Comparison of ENCODE assay signal across 9 cellular contexts in the genomic region with DNA sequence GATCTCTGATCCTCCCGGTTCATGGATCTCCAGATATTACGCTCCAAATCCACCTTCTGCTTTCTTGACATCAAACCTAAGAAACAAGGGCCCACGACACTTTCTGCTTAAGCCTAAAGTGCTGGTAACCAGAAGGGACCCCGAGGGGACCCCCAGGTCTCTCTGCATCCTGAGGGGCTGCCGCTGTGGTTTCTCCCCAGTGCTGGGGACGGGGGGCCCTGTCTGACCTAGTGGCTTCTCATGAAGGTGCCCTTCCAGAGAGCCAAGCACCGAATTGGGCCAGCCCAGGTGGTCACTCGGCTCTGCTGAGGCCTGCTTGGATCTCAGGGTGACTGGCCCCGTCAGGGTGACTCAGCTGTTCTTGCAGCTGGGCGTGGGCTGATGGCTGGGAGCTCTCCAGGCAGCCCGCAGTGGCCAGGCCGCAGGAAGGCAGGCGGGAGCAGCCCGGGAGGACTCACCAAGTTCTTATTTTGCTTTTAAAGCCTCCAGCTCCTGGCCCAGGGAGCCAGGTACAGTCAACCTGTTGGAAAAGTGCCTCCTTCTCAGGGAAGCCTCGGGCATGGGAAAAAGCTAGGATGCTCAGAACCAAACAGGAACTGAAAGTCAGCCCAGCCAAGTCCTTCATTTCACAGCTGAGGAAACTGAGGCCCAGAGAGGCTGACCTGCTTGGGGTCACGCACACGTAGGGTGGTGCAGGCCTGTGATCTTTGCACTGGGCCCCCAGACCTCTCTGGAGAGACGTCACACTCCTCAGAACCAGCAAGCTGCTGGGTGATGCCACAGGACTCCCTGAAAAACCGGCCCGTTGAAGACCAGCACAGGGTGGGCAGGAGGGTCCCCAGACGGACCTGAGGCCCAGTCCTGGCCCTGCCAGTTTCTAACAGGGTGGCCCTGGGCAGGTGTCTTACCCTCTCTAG. TPM values are rescaled to one million over a fixed set of nuclear protein-coding genes. Genes with fewer than 3 reads are reported as not detected.
DNase-seq lines count a peak whose midpoint lies in the region; ATAC-seq and TF ChIP-seq lines count a peak whose summit lies in the region.
"Had no signal": no experiment of that assay in that cellular context is flagged by ENCODE, and none has a peak within 500 bp of the region (broad histone marks: within the 10 kb centered on the region; RNA-seq: fewer than 3 reads in every experiment).

No MANE protein-coding gene starts in this region.

- ATAC-seq in left colon = peak; percentile 86
- no peak for ATAC-seq in GM18868 (IDR thresholded peaks at IDR 0.05; ENCODE audit: unreplicated experiment)

- TF ChIP-seq POLR2A in breast epithelium (IDR thresholded peaks at IDR 0.05) = no peak
- TF ChIP-seq POLR2A in transverse colon (IDR thresholded peaks at IDR 0.05) = no peak
- TF ChIP-seq POLR2A in prostate gland (IDR thresholded peaks at IDR 0.05) = no peak

- in situ Hi-C loops in transverse colon (cut with MboI; ENCODE audit: low pct_ligation_motif_present in 1 of 4, low pct_unique_long_range_greater_than_20kb in 1 of 4, low sequenced_read_pairs in 3 of 4) = loop anchor here in 1 of 4 donors (10.0 to 25.0 kb wide), 2 partner anchors 132 to 330 kb away; a partner anchor contains a TSS

- H3K4me3 ChIP-seq in breast epithelium (peak overlapping the region in 1 of 3 donors; percentile 22), transverse colon (no peak overlapping the region), prostate gland (no peak overlapping the region)

- TF ChIP-seq EP300 in transverse colon (IDR thresholded peaks at IDR 0.05; ENCODE audit: low read depth) = no peak

- TF ChIP-seq CTCF in breast epithelium (IDR thresholded peaks at IDR 0.05) (no peak), transverse colon (IDR thresholded peaks at IDR 0.05) (no peak), prostate gland (IDR thresholded peaks at IDR 0.05) (no peak)

- intact Hi-C loops in breast epithelium (cut with DNase I; ENCODE audit: low total_unique reads) = loop anchor here (2.0 kb wide), 1 partner anchor 54 kb away; no protein-coding TSS in a partner anchor
- intact Hi-C loops in left colon (cut with DNase I, micrococcal nuclease) = no loop called here
- intact Hi-C loops in transverse colon (cut with DNase I; ENCODE audit: low total_unique reads) = no loop called here
- intact Hi-C loops in prostate gland (cut with DNase I) = no loop called here

- H3K9me3 ChIP-seq in breast epithelium (no peaks in the 10 kb centered on the region), transverse colon (no peaks in the 10 kb centered on the region), prostate gland (no peaks in the 10 kb centered on the region)

- H3K27ac ChIP-seq in breast epithelium = peak overlapping the region; percentile 60 to 75
- peak overlapping the region in 3 of 4 donors; percentile 14 to 63 (median 41) for H3K27ac ChIP-seq in transverse colon
- H3K27ac ChIP-seq in prostate gland = peak overlapping the region in 1 of 2 donors; percentile 38
- H3K27ac ChIP-seq: HL-60 had no signal

- H3K36me3 ChIP-seq in breast epithelium (no peaks in the 10 kb centered on the region), transverse colon (no peaks in the 10 kb centered on the region), prostate gland (no peaks in the 10 kb centered on the region)

- peak in 73 of 76 experiments; percentile 30 to 84 (median 62) for DNase-seq in HUDEP-2 (lab: John Stamatoyannopoulos, UW; ENCODE audit: unreplicated experiment in 76 of 76)
- peak in 1 of 2 donors; percentile 76 for DNase-seq in breast epithelium (ENCODE audit: low spot score in 2 of 2)
- DNase-seq in left colon = peak; percentile 48 to 62
- peak; percentile 68 for DNase-seq in transverse colon
- no peak for DNase-seq in GM19240 (ENCODE audit: insufficient read length, low spot score)
- DNase-seq in prostate gland (ENCODE audit: low spot score) = no peak
- no peak for DNase-seq in activated CD4-positive, CD25-positive, alpha-beta regulatory T cell treated with anti-CD3 and anti-CD28 coated beads, Interleukin-2, amount 50 U/mL, for 72 hours

- H3K4me1 ChIP-seq in breast epithelium = peaks cover 10 to 11% of the 10 kb centered on the region in 2 donors
- H3K4me1 ChIP-seq in transverse colon = peaks cover 0 to 11% (median 9%) of the 10 kb centered on the region in 4 donors
- H3K4me1 ChIP-seq in prostate gland (replicated peaks) = peaks cover 13% of the 10 kb centered on the region

- 73 to 78% methylated on average over 2 to 19 of the region's 21 CpGs for WGBS in transverse colon (ENCODE audit: low coverage in 1 of 2), 2 donors
- WGBS in prostate gland = 65% methylated on average over 21 of the region's 21 CpGs

- no peaks in the 10 kb centered on the region for H3K27me3 ChIP-seq in breast epithelium
- H3K27me3 ChIP-seq in transverse colon = no peaks in the 10 kb centered on the region
- no peaks in the 10 kb centered on the region for H3K27me3 ChIP-seq in prostate gland (replicated peaks; ENCODE audit: insufficient read depth)

RNA-seq across cellular contexts. Expression of a gene that starts 16.7 kb away (rescaled TPM):
- total RNA-seq in breast epithelium (10 to 100 TPM; 18.9 to 23.6 (median 19.8) TPM), left colon (10 to 100 TPM; 13.3 to 15.0 TPM), transverse colon (10 to 100 TPM in 3 of 4 donors, under 1 TPM in 1; 1.00 to 18.8 (median 12.4) TPM), prostate gland (10 to 100 TPM; 20.4 to 35.2 TPM)

RNA-seq across cellular contexts. Expression of a gene that starts 23.0 kb away (rescaled TPM):
- total RNA-seq in breast epithelium (10 to 100 TPM; 48.0 to 78.0 (median 70.1) TPM), left colon (10 to 100 TPM; 27.1 to 33.7 TPM), transverse colon (10 to 100 TPM; 18.3 to 51.0 (median 30.3) TPM), prostate gland (10 to 100 TPM; 65.2 to 81.9 TPM)

RNA-seq across cellular contexts. Expression of a gene that starts 39.0 kb away (rescaled TPM):
- total RNA-seq in breast epithelium = under 1 TPM in 2 of 3 donors, not detected in 1; 0.29 to 0.98 TPM
- 100 to 1,000 TPM; 136 to 390 TPM for total RNA-seq in left colon
- 1 to 10 TPM in 2 of 4 donors, not detected in 2; 7.5 to 7.8 TPM for total RNA-seq in transverse colon
- total RNA-seq in prostate gland = 10 to 100 TPM in 1 of 2 donors, 1 to 10 TPM in 1; 7.3 to 21.9 TPM

RNA-seq across cellular contexts. Expression of a gene that starts 49.8 kb away (rescaled TPM):
- total RNA-seq in breast epithelium = 10 to 100 TPM; 31.5 to 40.8 (median 31.7) TPM
- total RNA-seq in left colon = 10 to 100 TPM; 40.7 to 49.4 TPM
- 10 to 100 TPM; 17.9 to 83.4 (median 43.0) TPM for total RNA-seq in transverse colon
- total RNA-seq in prostate gland = 10 to 100 TPM; 35.3 to 42.1 TPM

Comparison
In these comparisons a context has a peak if more than half of its experiments do, and no peak if none do; other contexts are left out.
1. DNase-seq: peak in HUDEP-2 (73 of 76), left colon (2 of 2) and transverse colon (single experiment); none in GM19240 (single experiment), prostate gland (single experiment) and activated CD4-positive, CD25-positive, alpha-beta regulatory T cell treated with anti-CD3 and anti-CD28 coated beads, Interleukin-2, amount 50 U/mL, for 72 hours (single experiment).
2. RNA of a gene that starts 39.0 kb away (total RNA-seq): 136 to 390 TPM in left colon; 7.3 to 21.9 TPM in prostate gland, 7.5 to 7.8 TPM in transverse colon and 0.29 to 0.98 TPM in breast epithelium; every median in the first group is over 4 times any median in the second.